Comparison of ENCODE assay signal across 7 cellular contexts in genomic region chr9:38367898-38368297, GRCh38. TPM values are rescaled to one million over a fixed set of nuclear protein-coding genes. Genes with fewer than 3 reads are reported as not detected.
"Had no signal": no experiment of that assay in that cellular context is flagged by ENCODE, and none has a peak within 500 bp of the region (broad histone marks: within the 10 kb centered on the region; RNA-seq: fewer than 3 reads in every experiment).

No MANE protein-coding gene starts in this region.

- ATAC-seq: HepG2, K562 had no signal

- H3K27ac ChIP-seq: HL-60 had no signal

- DNase-seq: IMR-90, KBM-7, KG1 had no signal

- H3K4me3 ChIP-seq: K562 had no signal

RNA-seq across cellular contexts. Expression of gene IGFBPL1, which starts 56.4 kb away (rescaled TPM):
- polyA plus RNA-seq: HepG2, IgD-negative memory B cell, IMR-90, K562 had no signal
